ENCODE assay signal across 14 cellular contexts in the genomic region with DNA sequence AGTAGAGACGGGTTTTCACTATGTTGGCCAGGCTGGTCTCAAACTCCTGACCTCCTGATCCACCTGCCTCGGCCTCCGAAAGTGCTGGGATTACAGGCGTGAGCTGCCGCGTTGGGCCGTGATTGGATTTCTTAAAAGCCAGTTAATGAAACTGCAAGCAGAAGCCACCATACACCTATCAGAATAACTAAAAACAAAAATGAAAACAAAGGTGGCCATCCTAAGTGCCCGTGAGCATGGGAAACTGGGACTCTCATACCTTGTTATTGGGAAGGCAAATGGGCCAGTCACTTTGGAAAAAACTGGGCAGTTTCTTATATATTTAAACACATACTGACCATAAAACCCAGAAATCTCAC. TPM values are rescaled to one million over a fixed set of nuclear protein-coding genes. Genes with fewer than 3 reads are reported as not detected.
DNase-seq lines count a peak whose midpoint lies in the region; ATAC-seq and TF ChIP-seq lines count a peak whose summit lies in the region.
"Had no signal": no experiment of that assay in that cellular context is flagged by ENCODE, and none has a peak within 500 bp of the region (broad histone marks: within the 10 kb centered on the region; RNA-seq: fewer than 3 reads in every experiment).

No MANE protein-coding gene starts in this region.

- no peaks in the 10 kb centered on the region for H3K9me3 Mint-ChIP-seq in CD4-positive, CD25-positive, alpha-beta regulatory T cell
- H3K9me3 Mint-ChIP-seq in activated T-helper 1 cell treated with anti-CD3 and anti-CD28 coated beads, Interleukin-12 subunit alpha, Interleukin-12 subunit beta, Interleukin-2, Interleukin-4 antibody, amounts not matched to agents 30 ng/mL and 10 ng/mL and 1 ng/mL, durations not matched to agents 14 hours and 24 hours and 36 hours = no peaks in the 10 kb centered on the region

- no peak for DNase-seq in CD4-positive, CD25-positive, alpha-beta regulatory T cell
- DNase-seq in activated T-helper 1 cell treated with anti-CD3 and anti-CD28 coated beads, Interleukin-12 subunit alpha, Interleukin-12 subunit beta, Interleukin-2, Interleukin-4 antibody, amounts not matched to agents 30 ng/mL and 10 ng/mL and 1 ng/mL, durations not matched to agents 14 hours and 24 hours and 36 hours (ENCODE audit: low spot score) = no peak
- DNase-seq in GM13977 (ENCODE audit: low spot score) (no peak), NCI-H345 (lab: John Stamatoyannopoulos, UW) (no peak)
- DNase-seq: NCI-H524; stimulated activated CD4-positive, alpha-beta T cell treated with anti-CD3 and anti-CD28 coated beads, Interleukin-4, amount 100 ng/mL, for 4 hours had no signal

- no peaks in the 10 kb centered on the region for H3K9me3 ChIP-seq in CD4-positive, CD25-positive, alpha-beta regulatory T cell (ENCODE audit: control insufficient read depth in 2 of 2, low read length in 2 of 2)
- no peaks in the 10 kb centered on the region for H3K9me3 ChIP-seq in mononuclear cell (ENCODE audit: low read depth, low read length)
- H3K9me3 ChIP-seq: prostate gland had no signal

- H3K4me1 Mint-ChIP-seq in CD4-positive, CD25-positive, alpha-beta regulatory T cell = peaks cover 10 to 25% (median 18%) of the 10 kb centered on the region in 4 donors
- H3K4me1 Mint-ChIP-seq in activated T-helper 1 cell treated with anti-CD3 and anti-CD28 coated beads, Interleukin-12 subunit alpha, Interleukin-12 subunit beta, Interleukin-2, Interleukin-4 antibody, amounts not matched to agents 30 ng/mL and 10 ng/mL and 1 ng/mL, durations not matched to agents 14 hours and 24 hours and 36 hours (ENCODE audit: low read depth) = peaks cover 20% of the 10 kb centered on the region

- in situ Hi-C loops in GM13977 (cut with MboI; ENCODE audit: low pct_unique_long_range_greater_than_20kb, low sequenced_read_pairs, unreplicated experiment) = loop anchor here (10.0 kb wide), 1 partner anchor 141 kb away; a partner anchor contains a TSS

- intact Hi-C loops in activated T-helper 1 cell treated with anti-CD3 and anti-CD28 coated beads, Interleukin-12 subunit alpha, Interleukin-12 subunit beta, Interleukin-2, Interleukin-4 antibody, amounts not matched to agents 30 ng/mL and 10 ng/mL and 1 ng/mL, durations not matched to agents 14 hours and 24 hours and 36 hours (cut with micrococcal nuclease) = no loop called here

- H3K27me3 ChIP-seq in CD4-positive, CD25-positive, alpha-beta regulatory T cell (ENCODE audit: control insufficient read depth, insufficient read depth, low read length) = no peaks in the 10 kb centered on the region
- no peaks in the 10 kb centered on the region for H3K27me3 ChIP-seq in mononuclear cell (ENCODE audit: insufficient read depth, low read length)
- H3K27me3 ChIP-seq: cardiac muscle cell had no signal

- no peak for TF ChIP-seq CTCF in GM13977 (IDR thresholded peaks at IDR 0.05; ENCODE audit: extremely low read depth, insufficient read depth, missing control alignments)

- peak overlapping the region; percentile 45 to 95 (median 92) for H3K27ac Mint-ChIP-seq in CD4-positive, CD25-positive, alpha-beta regulatory T cell
- peak overlapping the region; percentile 73 for H3K27ac Mint-ChIP-seq in activated T-helper 1 cell treated with anti-CD3 and anti-CD28 coated beads, Interleukin-12 subunit alpha, Interleukin-12 subunit beta, Interleukin-2, Interleukin-4 antibody, amounts not matched to agents 30 ng/mL and 10 ng/mL and 1 ng/mL, durations not matched to agents 14 hours and 24 hours and 36 hours

- peak overlapping the region; percentile 82 to 96 (median 91) for H3K4me3 Mint-ChIP-seq in CD4-positive, CD25-positive, alpha-beta regulatory T cell
- H3K4me3 Mint-ChIP-seq in activated T-helper 1 cell treated with anti-CD3 and anti-CD28 coated beads, Interleukin-12 subunit alpha, Interleukin-12 subunit beta, Interleukin-2, Interleukin-4 antibody, amounts not matched to agents 30 ng/mL and 10 ng/mL and 1 ng/mL, durations not matched to agents 14 hours and 24 hours and 36 hours = peak overlapping the region; percentile 86

- H3K27ac ChIP-seq in CD4-positive, CD25-positive, alpha-beta regulatory T cell (ENCODE audit: insufficient read depth, low read length, poor library complexity, severe bottlenecking) = no peak overlapping the region
- H3K27ac ChIP-seq: C4-2B, cardiac muscle cell, prostate gland, RWPE1 had no signal

- no peak overlapping the region for H3K4me3 ChIP-seq in CD4-positive, CD25-positive, alpha-beta regulatory T cell (ENCODE audit: low read depth, low read length)
- H3K4me3 ChIP-seq in mononuclear cell (ENCODE audit: low read length) = peak overlapping the region; percentile 46
- H3K4me3 ChIP-seq: cardiac muscle cell, prostate gland had no signal

- no peaks in the 10 kb centered on the region for H3K36me3 ChIP-seq in CD4-positive, CD25-positive, alpha-beta regulatory T cell (ENCODE audit: control insufficient read depth, insufficient read depth, low read length)
- H3K36me3 ChIP-seq: cardiac muscle cell, prostate gland had no signal

- H3K4me1 ChIP-seq in CD4-positive, CD25-positive, alpha-beta regulatory T cell (ENCODE audit: control insufficient read depth, insufficient read depth, low read length, poor library complexity, severe bottlenecking) = peaks cover 4% of the 10 kb centered on the region
- H3K4me1 ChIP-seq in mononuclear cell (ENCODE audit: insufficient read depth, low read length) = peaks cover 58% of the 10 kb centered on the region
- H3K4me1 ChIP-seq: prostate gland had no signal

- H3K36me3 Mint-ChIP-seq in CD4-positive, CD25-positive, alpha-beta regulatory T cell = no peaks in the 10 kb centered on the region
- no peaks in the 10 kb centered on the region for H3K36me3 Mint-ChIP-seq in activated T-helper 1 cell treated with anti-CD3 and anti-CD28 coated beads, Interleukin-12 subunit alpha, Interleukin-12 subunit beta, Interleukin-2, Interleukin-4 antibody, amounts not matched to agents 30 ng/mL and 10 ng/mL and 1 ng/mL, durations not matched to agents 14 hours and 24 hours and 36 hours (ENCODE audit: low read depth)

- ATAC-seq in CD4-positive, CD25-positive, alpha-beta regulatory T cell (ENCODE audit: low read depth in 2 of 2) = no peak
- ATAC-seq in GM18502 (IDR thresholded peaks at IDR 0.05; ENCODE audit: poor library complexity, unreplicated experiment) (peak; percentile 13), HG02759 (IDR thresholded peaks at IDR 0.05; ENCODE audit: unreplicated experiment) (no peak), HG03175 (IDR thresholded peaks at IDR 0.05; ENCODE audit: unreplicated experiment) (no peak)

- no peaks in the 10 kb centered on the region for H3K27me3 Mint-ChIP-seq in CD4-positive, CD25-positive, alpha-beta regulatory T cell
- no peaks in the 10 kb centered on the region for H3K27me3 Mint-ChIP-seq in activated T-helper 1 cell treated with anti-CD3 and anti-CD28 coated beads, Interleukin-12 subunit alpha, Interleukin-12 subunit beta, Interleukin-2, Interleukin-4 antibody, amounts not matched to agents 30 ng/mL and 10 ng/mL and 1 ng/mL, durations not matched to agents 14 hours and 24 hours and 36 hours (ENCODE audit: insufficient read depth)

RNA-seq across cellular contexts. Expression of a gene that starts 7.7 kb away (rescaled TPM):
- 1.6 TPM for total RNA-seq in CD4-positive, CD25-positive, alpha-beta regulatory T cell
- 1 to 10 TPM; 2.7 to 5.8 (median 4.0) TPM for polyA plus RNA-seq in CD4-positive, CD25-positive, alpha-beta regulatory T cell
- total RNA-seq in activated T-helper 1 cell treated with anti-CD3 and anti-CD28 coated beads, Interleukin-12 subunit alpha, Interleukin-12 subunit beta, Interleukin-2, Interleukin-4 antibody, amounts not matched to agents 30 ng/mL and 10 ng/mL and 1 ng/mL, durations not matched to agents 14 hours and 24 hours and 36 hours = 7.6 and 8.8 TPM in 2 replicates
- total RNA-seq in mononuclear cell = 7.9 TPM

RNA-seq across cellular contexts. Expression of a gene that starts 23.1 kb away (rescaled TPM):
- 42.3 TPM for total RNA-seq in CD4-positive, CD25-positive, alpha-beta regulatory T cell
- polyA plus RNA-seq in CD4-positive, CD25-positive, alpha-beta regulatory T cell = 10 to 100 TPM in 1 of 4 donors, 1 to 10 TPM in 3; 6.7 to 10.3 (median 8.4) TPM
- total RNA-seq in activated T-helper 1 cell treated with anti-CD3 and anti-CD28 coated beads, Interleukin-12 subunit alpha, Interleukin-12 subunit beta, Interleukin-2, Interleukin-4 antibody, amounts not matched to agents 30 ng/mL and 10 ng/mL and 1 ng/mL, durations not matched to agents 14 hours and 24 hours and 36 hours = 57.9 and 59.1 TPM in 2 replicates
- 56.8 TPM for total RNA-seq in mononuclear cell
